ENCODE assay signal across 1 cellular context in genomic region chr5:62614355-62614754, GRCh38.
TF ChIP-seq lines count a peak whose summit lies in the region.

No MANE protein-coding gene starts in this region.

TF ChIP-seq in H1, 55 proteins besides CTCF, POLR2A, EP300 and RAD21:
- TF ChIP-seq TAF1 (IDR thresholded peaks at IDR 0.05; ENCODE audit: low read depth, low read length) (no peak), E2F6 (IDR thresholded peaks at IDR 0.05) (no peak), CEBPB (IDR thresholded peaks at IDR 0.05; ENCODE audit: low read depth, low read length) (no peak), RBBP5 (IDR thresholded peaks at IDR 0.05; ENCODE audit: borderline replicate concordance, low read depth, low read length) (no peak), SIX5 (IDR thresholded peaks at IDR 0.05; ENCODE audit: low read depth, low read length) (no peak), SAP30 (IDR thresholded peaks at IDR 0.05; ENCODE audit: insufficient read depth, insufficient replicate concordance, low read length) (no peak), JUND (IDR thresholded peaks at IDR 0.05; ENCODE audit: low read length) (no peak), BACH1 (IDR thresholded peaks at IDR 0.05; ENCODE audit: low read length) (no peak)
